1 cellular context compared by ENCODE assay signal in genomic region chr13:44917589-44918322, GRCh38.
A peak's percentile ranks its signal among the peaks of the same experiment; 100 is the strongest.
TF ChIP-seq lines count a peak whose summit lies in the region.

No MANE protein-coding gene starts in this region.

TF ChIP-seq in A549, 52 proteins besides CTCF, POLR2A, EP300 and RAD21 (continued from another document):
- no peak for TF ChIP-seq PBX3 (IDR thresholded peaks at IDR 0.05)
- no peak for TF ChIP-seq RNF2 (IDR thresholded peaks at IDR 0.05; ENCODE audit: borderline replicate concordance, low read depth)
- no peak for TF ChIP-seq ZNF302 (CRISPR knock-in tag; IDR thresholded peaks at IDR 0.05)
- no peak for TF ChIP-seq FOSL2 (IDR thresholded peaks at IDR 0.05)
- TF ChIP-seq FOSL2 (CRISPR knock-in tag; IDR thresholded peaks at IDR 0.05): peak; percentile 91
- TF ChIP-seq ZFP36 (IDR thresholded peaks at IDR 0.05; ENCODE audit: borderline replicate concordance, partially characterized antibody): no peak
- TF ChIP-seq NFE2L2 (conservative IDR thresholded peaks at IDR 0.05; ENCODE audit: low read length): no peak
- TF ChIP-seq HDAC2 (IDR thresholded peaks at IDR 0.05): no peak
- TF ChIP-seq BHLHE40 (IDR thresholded peaks at IDR 0.05; ENCODE audit: low read depth, low read length): no peak
- TF ChIP-seq FOSB (CRISPR knock-in tag; IDR thresholded peaks at IDR 0.05): no peak
- no peak for TF ChIP-seq RARB (CRISPR knock-in tag; IDR thresholded peaks at IDR 0.05)
- TF ChIP-seq SREBF2 (IDR thresholded peaks at IDR 0.05): peak; percentile 90
- TF ChIP-seq TFCP2L1 (CRISPR knock-in tag; IDR thresholded peaks at IDR 0.05): no peak
- no peak; the same call in 1 of the 2 replicates for TF ChIP-seq MYC (IDR thresholded peaks at IDR 0.05; ENCODE audit: borderline replicate concordance, low read length)
- peak; percentile 76 for TF ChIP-seq CHD2 (IDR thresholded peaks at IDR 0.05; ENCODE audit: low read length, partially characterized antibody)
- peak in 1 of 2 experiments; percentile 47; a peak in 2 of 5 replicates for TF ChIP-seq JUN (IDR thresholded peaks at IDR 0.05)
- TF ChIP-seq CHD4 (IDR thresholded peaks at IDR 0.05; ENCODE audit: borderline replicate concordance): no peak
- TF ChIP-seq HEYL (CRISPR knock-in tag; IDR thresholded peaks at IDR 0.05): no peak
- TF ChIP-seq KDM1A (IDR thresholded peaks at IDR 0.05; ENCODE audit: low read depth): no peak
- no peak for TF ChIP-seq CEBPB (IDR thresholded peaks at IDR 0.05)
- no peak for TF ChIP-seq NPAS2 (CRISPR knock-in tag; IDR thresholded peaks at IDR 0.05; ENCODE audit: borderline replicate concordance)
- no peak for TF ChIP-seq ZSCAN20 (CRISPR knock-in tag; IDR thresholded peaks at IDR 0.05)
- TF ChIP-seq RCOR1 (IDR thresholded peaks at IDR 0.05; ENCODE audit: low read depth, low read length): no peak
- TF ChIP-seq GATA3 (IDR thresholded peaks at IDR 0.05; ENCODE audit: borderline replicate concordance): no peak
- TF ChIP-seq HOXB5 (CRISPR knock-in tag; IDR thresholded peaks at IDR 0.05): no peak
- no peak for TF ChIP-seq HES2 (IDR thresholded peaks at IDR 0.05)
- no peak for TF ChIP-seq ESRRA (IDR thresholded peaks at IDR 0.05; ENCODE audit: borderline replicate concordance, low read length)
- TF ChIP-seq MAZ (IDR thresholded peaks at IDR 0.05; ENCODE audit: borderline replicate concordance, low read depth, low read length): no peak
- TF ChIP-seq MAFK (IDR thresholded peaks at IDR 0.05; ENCODE audit: partially characterized antibody): no peak
- TF ChIP-seq NR3C1 (IDR thresholded peaks at IDR 0.05): no peak
- TF ChIP-seq KDM5A (IDR thresholded peaks at IDR 0.05): no peak
- no peak for TF ChIP-seq JUNB (IDR thresholded peaks at IDR 0.05)
- TF ChIP-seq ATOH8 (CRISPR knock-in tag; IDR thresholded peaks at IDR 0.05; ENCODE audit: low read depth): 0 out of 2 replicates have a peak, but pooled peaks have one; percentile 30
- TF ChIP-seq HMGXB4 (CRISPR knock-in tag; IDR thresholded peaks at IDR 0.05; ENCODE audit: borderline replicate concordance): no peak
- no peak for TF ChIP-seq FOXS1 (CRISPR knock-in tag; IDR thresholded peaks at IDR 0.05)
- no peak for TF ChIP-seq CBX2 (IDR thresholded peaks at IDR 0.05; ENCODE audit: borderline replicate concordance, low read depth)
- peak; percentile 50; the same call in 2 of the 3 replicates for TF ChIP-seq SMC3 (IDR thresholded peaks at IDR 0.05)
